Comparison of ENCODE assay signal across 11 cellular contexts in the genomic region with DNA sequence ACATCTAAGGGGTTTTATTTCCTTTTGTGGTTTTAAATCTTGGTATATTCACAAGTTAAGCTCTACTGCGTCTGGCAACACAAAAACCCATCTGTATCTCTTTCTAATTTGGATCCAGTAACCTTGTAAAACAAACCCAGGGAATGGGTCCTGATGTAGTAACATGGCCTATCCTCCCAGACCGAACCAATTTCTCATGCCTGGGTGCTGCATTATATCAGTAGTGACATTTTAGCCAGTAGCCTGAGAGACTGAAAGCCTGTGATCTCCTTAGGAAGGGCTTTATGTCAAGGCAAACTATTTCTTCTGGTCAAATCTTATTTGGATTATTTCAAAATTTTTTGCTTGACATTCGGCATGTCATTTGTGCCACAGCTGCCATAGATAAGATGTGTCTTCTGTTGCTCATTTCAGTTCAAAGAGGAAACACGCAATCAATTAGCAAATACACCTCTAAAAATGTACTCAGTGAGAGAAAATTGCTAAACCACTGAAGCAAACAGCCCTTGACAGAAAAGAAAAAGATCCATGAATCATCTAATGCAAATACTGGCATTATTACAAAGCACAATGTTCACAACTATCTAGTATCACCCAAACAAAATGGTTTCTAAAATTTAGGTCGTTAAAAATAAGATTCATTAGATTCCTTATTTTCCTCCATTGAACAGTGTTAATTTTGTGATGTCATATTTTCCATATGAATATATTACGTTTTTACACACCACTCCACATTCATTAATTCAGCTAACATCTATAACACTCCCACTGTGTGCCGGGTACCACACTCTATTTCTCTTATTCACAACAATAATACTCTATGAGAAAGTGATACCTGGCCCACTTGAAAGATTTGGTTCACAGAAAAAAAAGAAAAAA. TPM values are rescaled to one million over a fixed set of nuclear protein-coding genes. Genes with fewer than 3 reads are reported as not detected.
A peak's percentile ranks its signal among the peaks of the same experiment; 100 is the strongest.
DNase-seq lines count a peak whose midpoint lies in the region; ATAC-seq, FAIRE-seq and TF ChIP-seq lines count a peak whose summit lies in the region.
"Had no signal": no experiment of that assay in that cellular context is flagged by ENCODE, and none has a peak within 500 bp of the region (broad histone marks: within the 10 kb centered on the region; RNA-seq: fewer than 3 reads in every experiment).

No MANE protein-coding gene starts in this region.

- no peak for TF ChIP-seq EP300 in upper lobe of left lung (IDR thresholded peaks at IDR 0.05)

- DNase-seq in heart left ventricle (no peak), Right ventricle myocardium inferior (ENCODE audit: missing footprints) (no peak), SIG-M5 (lab: John Stamatoyannopoulos, UW) (peak; percentile 12), upper lobe of left lung (no peak), caudate nucleus (lab: John Stamatoyannopoulos, UW) (no peak)
- DNase-seq in activated naive CD4-positive, alpha-beta T cell treated with anti-CD3 and anti-CD28 coated beads, Interleukin-2, amount 50 U/mL, for 72 hours (ENCODE audit: low spot score in 2 of 2): no peak
- DNase-seq: effector memory CD4-positive, alpha-beta T cell had no signal

- no peak for TF ChIP-seq CTCF in heart left ventricle (IDR thresholded peaks at IDR 0.05)
- no peak for TF ChIP-seq CTCF in upper lobe of left lung (IDR thresholded peaks at IDR 0.05)

- H3K4me3 ChIP-seq in heart left ventricle: peak overlapping the region in 2 of 12 donors; percentile 83 to 96
- no peak overlapping the region for H3K4me3 ChIP-seq in upper lobe of left lung
- H3K4me3 ChIP-seq: SJSA1 had no signal

- TF ChIP-seq POLR2A in heart left ventricle (IDR thresholded peaks at IDR 0.05): no peak
- TF ChIP-seq POLR2A in upper lobe of left lung (IDR thresholded peaks at IDR 0.05): no peak

- ATAC-seq in heart left ventricle (no peak), Right ventricle myocardium inferior (no peak), upper lobe of left lung (ENCODE audit: low FRiP score in 2 of 2) (no peak), HG02840 (IDR thresholded peaks at IDR 0.05; ENCODE audit: low FRiP score, unreplicated experiment) (no peak)
- ATAC-seq in activated naive CD4-positive, alpha-beta T cell treated with anti-CD3 and anti-CD28 coated beads, Interleukin-2, amount 50 U/mL, for 72 hours: no peak

- no peaks in the 10 kb centered on the region for H3K9me3 ChIP-seq in heart left ventricle
- no peaks in the 10 kb centered on the region for H3K9me3 ChIP-seq in upper lobe of left lung
- H3K9me3 ChIP-seq: SJSA1 had no signal

- peak; percentile 78 for FAIRE-seq in islet of Langerhans (lab: Jason Lieb, UNC)

- no peaks in the 10 kb centered on the region for H3K9me3 Mint-ChIP-seq in activated naive CD4-positive, alpha-beta T cell treated with anti-CD3 and anti-CD28 coated beads, Interleukin-2, amount 50 U/mL, for 72 hours

- H3K27ac Mint-ChIP-seq in activated naive CD4-positive, alpha-beta T cell treated with anti-CD3 and anti-CD28 coated beads, Interleukin-2, amount 50 U/mL, for 72 hours: no peak overlapping the region

- intact Hi-C loops in heart left ventricle (cut with DNase I) (no loop called here), Right ventricle myocardium inferior (cut with DNase I) (no loop called here)

- H3K4me1 ChIP-seq in heart left ventricle: peaks cover 6 to 86% (median 78%) of the 10 kb centered on the region in 12 donors
- peaks cover 70 to 88% (median 77%) of the 10 kb centered on the region in 4 donors for H3K4me1 ChIP-seq in upper lobe of left lung

- H3K36me3 ChIP-seq in heart left ventricle (no peaks in the 10 kb centered on the region), upper lobe of left lung (no peaks in the 10 kb centered on the region)

- H3K27me3 ChIP-seq in heart left ventricle (no peaks in the 10 kb centered on the region), upper lobe of left lung (no peaks in the 10 kb centered on the region)
- H3K27me3 ChIP-seq: SJSA1 had no signal

- WGBS in heart left ventricle, 4 donors: 53 to 65% (median 60%) methylated on average over 7 of the region's 7 CpGs
- 49 to 50% methylated on average over 7 of the region's 7 CpGs for WGBS in upper lobe of left lung, 2 donors

- no peaks in the 10 kb centered on the region for H3K36me3 Mint-ChIP-seq in activated naive CD4-positive, alpha-beta T cell treated with anti-CD3 and anti-CD28 coated beads, Interleukin-2, amount 50 U/mL, for 72 hours

- H3K27ac ChIP-seq in heart left ventricle (peak overlapping the region in 9 of 12 donors; percentile 14 to 100 (median 97)), upper lobe of left lung (peak overlapping the region in 3 of 4 donors; percentile 10 to 100 (median 97)), caudate nucleus (ENCODE audit: low read depth, low read length) (no peak overlapping the region)
- H3K27ac ChIP-seq: C4-2B, SJSA1 had no signal

RNA-seq across cellular contexts. Expression of gene NPTN, which starts 4.0 kb away (rescaled TPM):
- total RNA-seq in heart left ventricle: 100 to 1,000 TPM; 166 to 264 (median 205) TPM
- 100 to 1,000 TPM in 1 of 2 donors, 10 to 100 TPM in 1; 89.3 to 194 TPM for polyA plus RNA-seq in heart left ventricle
- total RNA-seq in Right ventricle myocardium inferior: 211 TPM
- 100 to 1,000 TPM in 4 of 6 donors, 10 to 100 TPM in 2; 70.2 to 151 (median 108) TPM for total RNA-seq in upper lobe of left lung
- total RNA-seq in activated naive CD4-positive, alpha-beta T cell treated with anti-CD3 and anti-CD28 coated beads, Interleukin-2, amount 50 U/mL, for 72 hours: 10 to 100 TPM; 37.2 to 38.4 TPM

RNA-seq across cellular contexts. Expression of gene CD276, which starts 55.0 kb away (rescaled TPM):
- total RNA-seq in heart left ventricle: 100 to 1,000 TPM in 1 of 9 donors, 10 to 100 TPM in 8; 32.0 to 127 (median 53.3) TPM
- 10 to 100 TPM; 29.1 to 85.4 TPM for polyA plus RNA-seq in heart left ventricle
- total RNA-seq in Right ventricle myocardium inferior: 35.6 TPM
- total RNA-seq in upper lobe of left lung: 10 to 100 TPM; 32.2 to 83.6 (median 65.8) TPM
- total RNA-seq in activated naive CD4-positive, alpha-beta T cell treated with anti-CD3 and anti-CD28 coated beads, Interleukin-2, amount 50 U/mL, for 72 hours: 1 to 10 TPM in 1 of 2 donors, under 1 TPM in 1; 0.73 to 2.5 TPM

Comparison
In these comparisons a context has a peak if more than half of its experiments do, and no peak if none do; other contexts are left out.
1. RNA of gene CD276, which starts 55.0 kb away (total RNA-seq): 32.2 to 83.6 TPM in upper lobe of left lung, 32.0 to 127 TPM in heart left ventricle and 35.6 TPM in Right ventricle myocardium inferior (single experiment); 0.73 to 2.5 TPM in activated naive CD4-positive, alpha-beta T cell treated with anti-CD3 and anti-CD28 coated beads, Interleukin-2, amount 50 U/mL, for 72 hours; every median in the first group is over 4 times any median in the second.